ENCODE assay signal across 24 cellular contexts in the genomic region with DNA sequence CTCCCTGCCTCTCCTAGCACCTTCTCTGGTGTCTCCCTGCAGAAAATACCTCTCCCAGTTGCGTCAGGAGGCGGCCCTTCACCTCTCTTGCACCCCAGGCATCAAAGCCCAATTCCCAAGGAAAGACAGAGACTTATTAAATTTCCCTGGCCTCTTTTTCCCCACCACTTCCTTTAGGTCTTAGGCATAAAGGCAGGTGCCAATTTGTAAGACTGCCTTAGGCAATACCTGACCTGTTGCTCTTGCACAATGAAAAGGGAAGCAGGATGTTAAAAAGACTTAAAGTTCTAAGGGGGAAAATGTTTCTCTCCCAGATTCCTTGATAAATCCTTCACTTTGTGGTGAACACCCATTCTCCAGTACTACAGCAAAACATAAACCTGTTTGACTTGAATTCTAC.
A peak's percentile ranks its signal among the peaks of the same experiment; 100 is the strongest.
DNase-seq lines count a peak whose midpoint lies in the region; ATAC-seq and TF ChIP-seq lines count a peak whose summit lies in the region.
"Had no signal": no experiment of that assay in that cellular context is flagged by ENCODE, and none has a peak within 500 bp of the region (broad histone marks: within the 10 kb centered on the region; RNA-seq: fewer than 3 reads in every experiment).

No MANE protein-coding gene starts in this region.

- TF ChIP-seq CTCF in epithelial cell of proximal tubule (conservative IDR thresholded peaks at IDR 0.05; ENCODE audit: low read depth, low read length): no peak

- no peak overlapping the region for H3K4me3 ChIP-seq in epithelial cell of proximal tubule (ENCODE audit: low read depth, low read length)
- H3K4me3 ChIP-seq: skin epidermis, upper lobe of left lung had no signal

- ATAC-seq in GM18498 (IDR thresholded peaks at IDR 0.05; ENCODE audit: unreplicated experiment): no peak
- ATAC-seq: activated CD4-positive, alpha-beta T cell treated with anti-CD3 and anti-CD28 coated beads for 36 hours had no signal

- DNase-seq in NCI-H1048 (lab: John Stamatoyannopoulos, UW): peak; percentile 46
- DNase-seq in NCI-H748 (lab: John Stamatoyannopoulos, UW; ENCODE audit: unreplicated experiment): peak; percentile 48
- peak; percentile 6 for DNase-seq in epithelial cell of proximal tubule (ENCODE audit: low read depth)
- DNase-seq in renal cortical epithelial cell (ENCODE audit: low read depth): peak; percentile 88
- no peak for DNase-seq in stimulated activated CD4-positive, alpha-beta T cell treated with anti-CD3 and anti-CD28 coated beads, Interleukin-4, amount 100 ng/mL, for 1 hour
- DNase-seq in activated naive CD4-positive, alpha-beta T cell treated with Interleukin-2 at 50 U/mL for 16 hours: no peak
- DNase-seq: activated CD4-positive, alpha-beta T cell treated with anti-CD3 and anti-CD28 coated beads for 36 hours; activated effector memory CD4-positive, alpha-beta T cell treated with anti-CD3 and anti-CD28 coated beads, Interleukin-2, amount 50 U/mL, for 16 hours; activated naive CD8-positive, alpha-beta T cell treated with anti-CD3 and anti-CD28 coated beads, Interleukin-2, amount 10 ng/mL, durations not matched to agents 7 days and 5 days; activated T-cell treated with anti-CD3 and anti-CD28 coated beads for 4 hours; Caco-2; caudate nucleus; DMS79; endodermal cell; GF-D8; H7; hypothalamus; immature natural killer cell; KBM-7; NCI-H187; NCI-H526; upper lobe of left lung had no signal

Comparison
In these comparisons a context has a peak if more than half of its experiments do, and no peak if none do; other contexts are left out.
1. DNase-seq: peak in NCI-H1048 (single experiment), NCI-H748 (single experiment), epithelial cell of proximal tubule (single experiment) and renal cortical epithelial cell (single experiment); none in stimulated activated CD4-positive, alpha-beta T cell treated with anti-CD3 and anti-CD28 coated beads, Interleukin-4, amount 100 ng/mL, for 1 hour (single experiment) and activated naive CD4-positive, alpha-beta T cell treated with Interleukin-2 at 50 U/mL for 16 hours (single experiment).